1 cellular context compared by ENCODE assay signal in the genomic region with DNA sequence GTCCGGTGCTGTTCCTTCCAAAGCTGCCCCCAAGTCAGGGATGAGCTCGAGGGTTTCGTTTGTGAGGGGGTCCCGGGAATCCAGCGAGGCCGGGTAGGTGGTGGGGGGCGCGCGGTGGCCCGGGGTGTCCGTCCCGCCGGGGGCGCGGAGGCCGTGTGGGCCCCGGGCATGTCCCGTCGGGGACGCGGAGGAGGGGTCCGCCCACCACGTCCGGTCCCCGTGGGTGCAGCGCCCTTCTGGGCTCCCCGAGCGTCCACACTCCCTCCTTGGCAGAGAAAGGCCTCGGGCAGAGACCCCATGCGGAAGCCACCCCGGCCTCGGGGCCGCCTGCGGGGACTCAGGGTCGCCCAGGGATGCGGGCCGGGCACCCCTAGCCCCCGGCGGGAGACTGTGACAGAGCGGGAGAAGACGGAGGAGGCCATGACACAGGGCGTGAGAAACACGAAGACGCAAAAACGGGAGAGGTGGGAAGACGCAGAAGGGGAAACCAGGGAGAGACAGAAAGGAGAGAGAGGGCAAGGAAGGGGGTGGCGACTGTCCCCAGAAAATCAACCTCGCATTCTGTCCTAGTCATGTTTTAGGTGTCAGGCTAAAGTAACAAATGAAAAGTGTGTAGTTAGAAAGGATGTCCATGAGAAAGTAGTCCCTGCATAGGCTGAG.
TF ChIP-seq lines count a peak whose summit lies in the region.

No MANE protein-coding gene starts in this region.

TF ChIP-seq in SK-N-SH, 30 proteins besides CTCF, POLR2A, EP300 and RAD21 (continued from another document):
- TF ChIP-seq CHD2 (IDR thresholded peaks at IDR 0.05; ENCODE audit: low read length, partially characterized antibody) = no peak
- TF ChIP-seq SIN3A (IDR thresholded peaks at IDR 0.05; ENCODE audit: borderline replicate concordance, low read depth, low read length) = no peak
- no peak for TF ChIP-seq GATA2 (CRISPR knock-in tag; IDR thresholded peaks at IDR 0.05)
- TF ChIP-seq RXRA (IDR thresholded peaks at IDR 0.05; ENCODE audit: borderline replicate concordance, low read depth) = no peak
- TF ChIP-seq, protein P1, sequence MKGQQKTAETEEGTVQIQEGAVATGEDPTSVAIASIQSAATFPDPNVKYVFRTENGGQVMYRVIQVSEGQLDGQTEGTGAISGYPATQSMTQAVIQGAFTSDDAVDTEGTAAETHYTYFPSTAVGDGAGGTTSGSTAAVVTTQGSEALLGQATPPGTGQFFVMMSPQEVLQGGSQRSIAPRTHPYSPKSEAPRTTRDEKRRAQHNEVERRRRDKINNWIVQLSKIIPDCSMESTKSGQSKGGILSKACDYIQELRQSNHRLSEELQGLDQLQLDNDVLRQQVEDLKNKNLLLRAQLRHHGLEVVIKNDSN (IDR thresholded peaks at IDR 0.05; ENCODE audit: borderline replicate concordance, low read depth) = no peak
- TF ChIP-seq ELF1 (IDR thresholded peaks at IDR 0.05) = no peak
- TF ChIP-seq FOSL2 (IDR thresholded peaks at IDR 0.05; ENCODE audit: borderline replicate concordance, low read depth) = no peak
- TF ChIP-seq, protein P2, sequence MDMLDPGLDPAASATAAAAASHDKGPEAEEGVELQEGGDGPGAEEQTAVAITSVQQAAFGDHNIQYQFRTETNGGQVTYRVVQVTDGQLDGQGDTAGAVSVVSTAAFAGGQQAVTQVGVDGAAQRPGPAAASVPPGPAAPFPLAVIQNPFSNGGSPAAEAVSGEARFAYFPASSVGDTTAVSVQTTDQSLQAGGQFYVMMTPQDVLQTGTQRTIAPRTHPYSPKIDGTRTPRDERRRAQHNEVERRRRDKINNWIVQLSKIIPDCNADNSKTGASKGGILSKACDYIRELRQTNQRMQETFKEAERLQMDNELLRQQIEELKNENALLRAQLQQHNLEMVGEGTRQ (IDR thresholded peaks at IDR 0.05; ENCODE audit: borderline replicate concordance, low read depth, low read length) = no peak
- no peak for TF ChIP-seq NRF1 (IDR thresholded peaks at IDR 0.05; ENCODE audit: low read depth, low read length)
- no peak for TF ChIP-seq TAF1 (IDR thresholded peaks at IDR 0.05; ENCODE audit: borderline replicate concordance, low read depth, low read length)
- TF ChIP-seq YY1 (IDR thresholded peaks at IDR 0.05; ENCODE audit: low read depth) = peak; percentile 77
- no peak for TF ChIP-seq RFX5 (IDR thresholded peaks at IDR 0.05; ENCODE audit: low read length)
- no peak for TF ChIP-seq POLR2AphosphoS5 (IDR thresholded peaks at IDR 0.05; ENCODE audit: low read depth, low read length)
- TF ChIP-seq, protein P3, sequence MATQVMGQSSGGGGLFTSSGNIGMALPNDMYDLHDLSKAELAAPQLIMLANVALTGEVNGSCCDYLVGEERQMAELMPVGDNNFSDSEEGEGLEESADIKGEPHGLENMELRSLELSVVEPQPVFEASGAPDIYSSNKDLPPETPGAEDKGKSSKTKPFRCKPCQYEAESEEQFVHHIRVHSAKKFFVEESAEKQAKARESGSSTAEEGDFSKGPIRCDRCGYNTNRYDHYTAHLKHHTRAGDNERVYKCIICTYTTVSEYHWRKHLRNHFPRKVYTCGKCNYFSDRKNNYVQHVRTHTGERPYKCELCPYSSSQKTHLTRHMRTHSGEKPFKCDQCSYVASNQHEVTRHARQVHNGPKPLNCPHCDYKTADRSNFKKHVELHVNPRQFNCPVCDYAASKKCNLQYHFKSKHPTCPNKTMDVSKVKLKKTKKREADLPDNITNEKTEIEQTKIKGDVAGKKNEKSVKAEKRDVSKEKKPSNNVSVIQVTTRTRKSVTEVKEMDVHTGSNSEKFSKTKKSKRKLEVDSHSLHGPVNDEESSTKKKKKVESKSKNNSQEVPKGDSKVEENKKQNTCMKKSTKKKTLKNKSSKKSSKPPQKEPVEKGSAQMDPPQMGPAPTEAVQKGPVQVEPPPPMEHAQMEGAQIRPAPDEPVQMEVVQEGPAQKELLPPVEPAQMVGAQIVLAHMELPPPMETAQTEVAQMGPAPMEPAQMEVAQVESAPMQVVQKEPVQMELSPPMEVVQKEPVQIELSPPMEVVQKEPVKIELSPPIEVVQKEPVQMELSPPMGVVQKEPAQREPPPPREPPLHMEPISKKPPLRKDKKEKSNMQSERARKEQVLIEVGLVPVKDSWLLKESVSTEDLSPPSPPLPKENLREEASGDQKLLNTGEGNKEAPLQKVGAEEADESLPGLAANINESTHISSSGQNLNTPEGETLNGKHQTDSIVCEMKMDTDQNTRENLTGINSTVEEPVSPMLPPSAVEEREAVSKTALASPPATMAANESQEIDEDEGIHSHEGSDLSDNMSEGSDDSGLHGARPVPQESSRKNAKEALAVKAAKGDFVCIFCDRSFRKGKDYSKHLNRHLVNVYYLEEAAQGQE (IDR thresholded peaks at IDR 0.05; ENCODE audit: low read depth, low read length) = 0 out of 2 replicates have a peak, but pooled peaks have one; percentile 8
- TF ChIP-seq EZH2phosphoT487 (IDR thresholded peaks at IDR 0.05; ENCODE audit: borderline replicate concordance, low read depth) = no peak
- TF ChIP-seq MEF2A (IDR thresholded peaks at IDR 0.05; ENCODE audit: borderline replicate concordance, low read depth) = no peak
- TF ChIP-seq TCF12 (IDR thresholded peaks at IDR 0.05) = no peak
- TF ChIP-seq, protein P4, sequence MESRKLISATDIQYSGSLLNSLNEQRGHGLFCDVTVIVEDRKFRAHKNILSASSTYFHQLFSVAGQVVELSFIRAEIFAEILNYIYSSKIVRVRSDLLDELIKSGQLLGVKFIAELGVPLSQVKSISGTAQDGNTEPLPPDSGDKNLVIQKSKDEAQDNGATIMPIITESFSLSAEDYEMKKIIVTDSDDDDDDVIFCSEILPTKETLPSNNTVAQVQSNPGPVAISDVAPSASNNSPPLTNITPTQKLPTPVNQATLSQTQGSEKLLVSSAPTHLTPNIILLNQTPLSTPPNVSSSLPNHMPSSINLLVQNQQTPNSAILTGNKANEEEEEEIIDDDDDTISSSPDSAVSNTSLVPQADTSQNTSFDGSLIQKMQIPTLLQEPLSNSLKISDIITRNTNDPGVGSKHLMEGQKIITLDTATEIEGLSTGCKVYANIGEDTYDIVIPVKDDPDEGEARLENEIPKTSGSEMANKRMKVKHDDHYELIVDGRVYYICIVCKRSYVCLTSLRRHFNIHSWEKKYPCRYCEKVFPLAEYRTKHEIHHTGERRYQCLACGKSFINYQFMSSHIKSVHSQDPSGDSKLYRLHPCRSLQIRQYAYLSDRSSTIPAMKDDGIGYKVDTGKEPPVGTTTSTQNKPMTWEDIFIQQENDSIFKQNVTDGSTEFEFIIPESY (IDR thresholded peaks at IDR 0.05; ENCODE audit: borderline replicate concordance, low read depth) = no peak
- no peak for TF ChIP-seq GABPA (IDR thresholded peaks at IDR 0.05; ENCODE audit: low read depth)
- no peak for TF ChIP-seq FOXM1 (IDR thresholded peaks at IDR 0.05; ENCODE audit: low read depth)
